7 cellular contexts compared by ENCODE assay signal in the genomic region with DNA sequence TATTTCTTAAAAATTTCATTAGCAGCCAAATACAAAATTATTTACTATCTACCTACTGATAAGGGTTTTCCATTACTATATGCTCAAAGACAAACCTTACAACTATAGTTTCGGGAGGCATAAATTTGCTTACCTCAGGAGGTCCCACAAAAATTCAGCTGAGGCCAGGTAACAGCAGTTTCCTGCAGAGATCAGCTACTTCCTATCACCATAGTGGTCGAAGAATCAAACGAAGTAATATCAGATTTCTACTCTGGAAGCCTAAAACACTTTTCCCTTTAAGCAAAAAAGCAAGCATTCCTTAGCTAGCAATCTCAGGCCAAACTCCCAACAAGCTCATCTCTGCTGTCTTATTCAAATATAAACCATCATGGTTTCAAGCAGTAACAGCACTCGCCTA. TPM values are rescaled to one million over a fixed set of nuclear protein-coding genes. Genes with fewer than 3 reads are reported as not detected.
A peak's percentile ranks its signal among the peaks of the same experiment; 100 is the strongest.
DNase-seq lines count a peak whose midpoint lies in the region; ATAC-seq and TF ChIP-seq lines count a peak whose summit lies in the region.

No MANE protein-coding gene starts in this region.

- H3K9me3 Mint-ChIP-seq in activated B cell treated with CpG ODN at 0.5 μM for 24 hours, result no peaks in the 10 kb centered on the region

- H3K27me3 ChIP-seq in foreskin keratinocyte (no peaks in the 10 kb centered on the region), spleen (replicated peaks in 1 of 7) (no peaks in the 10 kb centered on the region)

- H3K27ac ChIP-seq in foreskin keratinocyte, result peak overlapping the region; percentile 50
- peak overlapping the region; percentile 5 to 98 (median 94) for H3K27ac ChIP-seq in spleen

- POLR2A ChIA-PET in activated B cell treated with CpG ODN at 0.5 μM for 24 hours (lab: Charles Lee), result interaction anchor here (0.8 to 1.3 kb wide), 2 partner anchors 13 to 68 kb away, joined by 4 to 5 read pairs; a partner anchor contains a TSS

- no peak for TF ChIP-seq POLR2A in spleen (IDR thresholded peaks at IDR 0.05)

- peaks cover 24% of the 10 kb centered on the region for H3K36me3 Mint-ChIP-seq in activated B cell treated with CpG ODN at 0.5 μM for 24 hours (ENCODE audit: low read depth)

- DNase-seq in HT-29 (ENCODE audit: low spot score), result peak; percentile 19
- no peak for DNase-seq in activated B cell treated with CpG ODN at 0.5 μM for 24 hours
- DNase-seq in foreskin keratinocyte, result no peak
- no peak for DNase-seq in spleen
- DNase-seq in AG08395 (ENCODE audit: low spot score), result no peak
- DNase-seq in SW480 (ENCODE audit: low spot score), result no peak

- ATAC-seq in activated B cell treated with CpG ODN at 0.5 μM for 24 hours (ENCODE audit: low read depth), result no peak
- no peak for ATAC-seq in foreskin keratinocyte
- ATAC-seq in HG02885 (IDR thresholded peaks at IDR 0.05; ENCODE audit: poor library complexity, unreplicated experiment), result no peak

- H3K27ac Mint-ChIP-seq in activated B cell treated with CpG ODN at 0.5 μM for 24 hours, result peak overlapping the region; percentile 59

- CTCF ChIA-PET in activated B cell treated with CpG ODN at 0.5 μM for 24 hours (lab: Charles Lee), result interaction anchor here (2.3 kb wide), 1 partner anchor 102 kb away, joined by 6 read pairs; no protein-coding TSS in a partner anchor

- TF ChIP-seq CTCF in activated B cell treated with CpG ODN at 0.5 μM for 24 hours (IDR thresholded peaks at IDR 0.05) (no peak), foreskin keratinocyte (conservative IDR thresholded peaks at IDR 0.05) (no peak), spleen (IDR thresholded peaks at IDR 0.05 in 8 of 11, conservative IDR thresholded peaks at IDR 0.05 in 3 of 11) (no peak)

- H3K4me3 Mint-ChIP-seq in activated B cell treated with CpG ODN at 0.5 μM for 24 hours, result peak overlapping the region; percentile 96

- peak overlapping the region in 7 of 8 donors; percentile 14 to 90 (median 88) for H3K4me3 ChIP-seq in spleen

- intact Hi-C loops in activated B cell treated with CpG ODN at 0.5 μM for 24 hours (cut with micrococcal nuclease), result no loop called here
- intact Hi-C loops in spleen (cut with DNase I; ENCODE audit: low total_unique reads), result no loop called here

- H3K4me1 ChIP-seq in foreskin keratinocyte, result peaks cover 22% of the 10 kb centered on the region
- peaks cover 32 to 88% (median 73%) of the 10 kb centered on the region in 6 donors for H3K4me1 ChIP-seq in spleen

- no peaks in the 10 kb centered on the region for H3K27me3 Mint-ChIP-seq in activated B cell treated with CpG ODN at 0.5 μM for 24 hours

- 11 to 18% (median 16%) methylated on average over 4 of the region's 4 CpGs for WGBS in spleen, 5 donors

- H3K9me3 ChIP-seq in spleen, result no peaks in the 10 kb centered on the region

- peaks cover 62% of the 10 kb centered on the region for H3K4me1 Mint-ChIP-seq in activated B cell treated with CpG ODN at 0.5 μM for 24 hours

- peaks cover 0 to 13% (median 0%) of the 10 kb centered on the region in 6 donors for H3K36me3 ChIP-seq in spleen

RNA-seq across cellular contexts. Expression of a gene that starts 3.1 kb away (rescaled TPM):
- total RNA-seq in HT-29 (2014; rRNA removed; shearing (Covaris generic)), result 114 and 116 TPM in 2 replicates
- total RNA-seq in activated B cell treated with CpG ODN at 0.5 μM for 24 hours (112 and 115 TPM in 2 replicates), foreskin keratinocyte (137 and 151 TPM in 2 replicates), spleen (100 to 1,000 TPM in 6 of 7 donors, 10 to 100 TPM in 1; 87.5 to 137 (median 131) TPM)
- polyA plus RNA-seq in foreskin keratinocyte (95.9 and 105 TPM in 2 replicates), spleen (100 to 1,000 TPM in 1 of 3 donors, 10 to 100 TPM in 2; 79.5 to 104 (median 90.6) TPM)

RNA-seq across cellular contexts. Expression of a gene that starts 59.8 kb away (rescaled TPM):
- total RNA-seq in HT-29 (2014; rRNA removed; shearing (Covaris generic)), result 345 and 406 TPM in 2 replicates
- total RNA-seq in activated B cell treated with CpG ODN at 0.5 μM for 24 hours (0.42 and 0.54 TPM in 2 replicates), foreskin keratinocyte (36.9 and 52.6 TPM in 2 replicates), spleen (1 to 10 TPM in 6 of 7 donors, not detected in 1; 1.4 to 3.5 (median 1.7) TPM)
- polyA plus RNA-seq in foreskin keratinocyte (165 and 166 TPM in 2 replicates), spleen (1 to 10 TPM; 1.5 to 2.9 (median 2.5) TPM)
